Comparison of ENCODE assay signal across 1 cellular context in the genomic region with DNA sequence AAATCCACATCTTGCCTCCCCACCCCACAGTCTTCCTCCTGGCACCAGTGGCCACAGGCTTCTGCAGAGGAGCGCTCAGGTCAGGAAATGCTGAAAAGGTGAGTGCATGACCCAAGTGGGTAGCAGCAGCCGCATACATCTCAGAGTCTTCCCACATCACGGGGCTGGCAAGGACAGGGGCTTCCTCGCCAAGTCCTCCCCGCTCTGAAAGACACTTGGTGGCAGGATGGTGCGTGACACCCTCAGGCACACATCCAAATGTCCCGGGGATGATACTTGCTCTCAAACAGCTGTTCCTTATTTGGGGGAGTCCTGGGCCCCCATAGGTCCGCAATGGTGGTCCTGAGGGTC.
TF ChIP-seq lines count a peak whose summit lies in the region.

No MANE protein-coding gene starts in this region.

TF ChIP-seq in H1, 55 proteins besides CTCF, POLR2A, EP300 and RAD21:
- TF ChIP-seq EZH2 (IDR thresholded peaks at IDR 0.05; ENCODE audit: low read depth, low read length, severe bottlenecking) (no peak), RFX5 (IDR thresholded peaks at IDR 0.05; ENCODE audit: borderline replicate concordance, low read depth, low read length) (no peak), CBX5 (IDR thresholded peaks at IDR 0.05; ENCODE audit: low read depth, low read length) (no peak), SP1 (IDR thresholded peaks at IDR 0.05; ENCODE audit: low read depth, low read length) (no peak), TCF12 (IDR thresholded peaks at IDR 0.05; ENCODE audit: low read depth, low read length) (no peak), CEBPB (IDR thresholded peaks at IDR 0.05; ENCODE audit: low read depth, low read length) (no peak)
- TF ChIP-seq, protein P1, sequence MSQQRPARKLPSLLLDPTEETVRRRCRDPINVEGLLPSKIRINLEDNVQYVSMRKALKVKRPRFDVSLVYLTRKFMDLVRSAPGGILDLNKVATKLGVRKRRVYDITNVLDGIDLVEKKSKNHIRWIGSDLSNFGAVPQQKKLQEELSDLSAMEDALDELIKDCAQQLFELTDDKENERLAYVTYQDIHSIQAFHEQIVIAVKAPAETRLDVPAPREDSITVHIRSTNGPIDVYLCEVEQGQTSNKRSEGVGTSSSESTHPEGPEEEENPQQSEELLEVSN (IDR thresholded peaks at IDR 0.05), result no peak
